1 cellular context compared by ENCODE assay signal in the genomic region with DNA sequence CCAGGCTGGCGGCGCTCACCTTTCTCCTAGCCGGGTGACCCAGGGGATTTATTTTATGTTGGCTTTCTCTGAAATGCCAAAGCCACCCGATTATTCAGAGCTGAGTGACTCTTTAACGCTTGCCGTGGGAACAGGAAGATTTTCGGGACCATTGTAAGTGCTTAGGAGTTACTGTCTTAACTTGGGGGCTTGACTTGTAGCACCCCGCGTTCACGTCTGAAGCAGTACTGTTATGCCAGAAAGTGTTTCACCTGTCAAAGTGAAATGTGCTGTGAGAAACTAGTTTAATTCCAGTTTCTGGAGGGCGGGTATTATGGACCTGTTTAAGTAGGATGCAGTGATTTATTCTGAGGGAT.
TF ChIP-seq lines count a peak whose summit lies in the region.

No MANE protein-coding gene starts in this region.

TF ChIP-seq in HCT116, 20 proteins besides CTCF, POLR2A, EP300 and RAD21 (continued from another document):
- TF ChIP-seq, protein P1, sequence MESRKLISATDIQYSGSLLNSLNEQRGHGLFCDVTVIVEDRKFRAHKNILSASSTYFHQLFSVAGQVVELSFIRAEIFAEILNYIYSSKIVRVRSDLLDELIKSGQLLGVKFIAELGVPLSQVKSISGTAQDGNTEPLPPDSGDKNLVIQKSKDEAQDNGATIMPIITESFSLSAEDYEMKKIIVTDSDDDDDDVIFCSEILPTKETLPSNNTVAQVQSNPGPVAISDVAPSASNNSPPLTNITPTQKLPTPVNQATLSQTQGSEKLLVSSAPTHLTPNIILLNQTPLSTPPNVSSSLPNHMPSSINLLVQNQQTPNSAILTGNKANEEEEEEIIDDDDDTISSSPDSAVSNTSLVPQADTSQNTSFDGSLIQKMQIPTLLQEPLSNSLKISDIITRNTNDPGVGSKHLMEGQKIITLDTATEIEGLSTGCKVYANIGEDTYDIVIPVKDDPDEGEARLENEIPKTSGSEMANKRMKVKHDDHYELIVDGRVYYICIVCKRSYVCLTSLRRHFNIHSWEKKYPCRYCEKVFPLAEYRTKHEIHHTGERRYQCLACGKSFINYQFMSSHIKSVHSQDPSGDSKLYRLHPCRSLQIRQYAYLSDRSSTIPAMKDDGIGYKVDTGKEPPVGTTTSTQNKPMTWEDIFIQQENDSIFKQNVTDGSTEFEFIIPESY (IDR thresholded peaks at IDR 0.05; ENCODE audit: extremely low read depth, insufficient replicate concordance, low read length), result no peak
- TF ChIP-seq TCF7L2 (IDR thresholded peaks at IDR 0.05; ENCODE audit: borderline replicate concordance, extremely low read depth, insufficient read depth, insufficient read length) (no peak), EZH2 (IDR thresholded peaks at IDR 0.05) (no peak), SIN3A (IDR thresholded peaks at IDR 0.05; ENCODE audit: low read depth) (no peak), CBX3 (IDR thresholded peaks at IDR 0.05; ENCODE audit: low read depth) (no peak)
- TF ChIP-seq, protein P2, sequence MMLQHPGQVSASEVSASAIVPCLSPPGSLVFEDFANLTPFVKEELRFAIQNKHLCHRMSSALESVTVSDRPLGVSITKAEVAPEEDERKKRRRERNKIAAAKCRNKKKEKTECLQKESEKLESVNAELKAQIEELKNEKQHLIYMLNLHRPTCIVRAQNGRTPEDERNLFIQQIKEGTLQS (IDR thresholded peaks at IDR 0.05), result no peak
